9 cellular contexts compared by ENCODE assay signal in genomic region chr9:3758816-3759576, GRCh38.
A peak's percentile ranks its signal among the peaks of the same experiment; 100 is the strongest.
DNase-seq lines count a peak whose midpoint lies in the region; ATAC-seq and TF ChIP-seq lines count a peak whose summit lies in the region.
"Had no signal": no experiment of that assay in that cellular context is flagged by ENCODE, and none has a peak within 500 bp of the region (broad histone marks: within the 10 kb centered on the region; RNA-seq: fewer than 3 reads in every experiment).

No MANE protein-coding gene starts in this region.

- H3K36me3 ChIP-seq in DND-41 (ENCODE audit: insufficient read depth, low read length) (no peaks in the 10 kb centered on the region), PC-3 (ENCODE audit: low read depth, low read length) (no peaks in the 10 kb centered on the region), colonic mucosa (no peaks in the 10 kb centered on the region), lower lobe of right lung (no peaks in the 10 kb centered on the region), spleen (no peaks in the 10 kb centered on the region)
- H3K36me3 ChIP-seq: left lung had no signal

- no peak for TF ChIP-seq POLR2A in spleen (IDR thresholded peaks at IDR 0.05)

- H2AFZ ChIP-seq in DND-41 (ENCODE audit: low read depth, low read length) (no peak overlapping the region), PC-3 (ENCODE audit: low read length) (0 out of 2 replicates have a peak overlapping the region, but pooled peaks have one; percentile 78)
- H2AFZ ChIP-seq: parathyroid adenoma had no signal

- no peaks in the 10 kb centered on the region for H3K9me2 ChIP-seq in PC-3 (replicated peaks; ENCODE audit: low read length)

- 13 to 33% (median 23%) methylated on average over 5 of the region's 5 CpGs for WGBS in spleen, 5 donors

- DNase-seq in DND-41 (peak; percentile 9), PC-3 (no peak), fibroblast of peridontal ligament (ENCODE audit: extremely low read depth) (peak; percentile 52), colonic mucosa (no peak), lower lobe of right lung (no peak), spleen (no peak)
- DNase-seq: left lung had no signal

- ATAC-seq in DND-41 (ENCODE audit: insufficient read depth, low read depth), result no peak
- ATAC-seq in GM21529 (IDR thresholded peaks at IDR 0.05; ENCODE audit: unreplicated experiment), result peak; percentile 45
- ATAC-seq in PC-3, result no peak
- ATAC-seq in lower lobe of right lung, result no peak

- TF ChIP-seq CTCF in DND-41 (IDR thresholded peaks at IDR 0.05; ENCODE audit: borderline replicate concordance, extremely low read depth, low read length, poor library complexity, severe bottlenecking) (no peak), PC-3 (conservative IDR thresholded peaks at IDR 0.05; ENCODE audit: low read depth, low read length) (no peak), colonic mucosa (IDR thresholded peaks at IDR 0.05) (no peak), lower lobe of right lung (IDR thresholded peaks at IDR 0.05) (no peak), spleen (IDR thresholded peaks at IDR 0.05 in 8 of 11, conservative IDR thresholded peaks at IDR 0.05 in 3 of 11) (no peak)

- H3K9me3 ChIP-seq in DND-41 (ENCODE audit: insufficient read depth, low read length, severe bottlenecking), result no peaks in the 10 kb centered on the region
- no peaks in the 10 kb centered on the region for H3K9me3 ChIP-seq in PC-3 (ENCODE audit: low read length)
- no peaks in the 10 kb centered on the region for H3K9me3 ChIP-seq in colonic mucosa
- no peaks in the 10 kb centered on the region for H3K9me3 ChIP-seq in lower lobe of right lung
- H3K9me3 ChIP-seq in spleen, result peaks cover 0 to 4% (median 0%) of the 10 kb centered on the region in 8 donors
- H3K9me3 ChIP-seq: left lung had no signal

- H3K79me2 ChIP-seq in DND-41 (ENCODE audit: insufficient read depth, low read length) (no peaks in the 10 kb centered on the region), PC-3 (ENCODE audit: low read length) (no peaks in the 10 kb centered on the region)
- H3K79me2 ChIP-seq: parathyroid adenoma had no signal

- no peaks in the 10 kb centered on the region for H3F3A ChIP-seq in PC-3 (ENCODE audit: low read length, unreplicated experiment)

- H3K27ac ChIP-seq in DND-41 (ENCODE audit: low read length) (no peak overlapping the region), PC-3 (ENCODE audit: low read length) (peak overlapping the region; percentile 11; the same call in 1 of the 2 replicates), colonic mucosa (no peak overlapping the region), lower lobe of right lung (no peak overlapping the region), spleen (peak overlapping the region in 2 of 8 donors; percentile 6 to 33)
- H3K27ac ChIP-seq: left lung, parathyroid adenoma had no signal

- H3K4me3 ChIP-seq in DND-41 (ENCODE audit: low read depth in 1 of 2, low read length in 2 of 2) (no peak overlapping the region), PC-3 (ENCODE audit: low read length) (0 out of 2 replicates have a peak overlapping the region, but pooled peaks have one; percentile 28), colonic mucosa (no peak overlapping the region), lower lobe of right lung (no peak overlapping the region), spleen (no peak overlapping the region)
- H3K4me3 ChIP-seq: left lung had no signal

- H3K9ac ChIP-seq in DND-41 (ENCODE audit: low read depth, low read length), result no peak overlapping the region
- peak overlapping the region; percentile 49; the same call in 1 of the 2 replicates for H3K9ac ChIP-seq in PC-3 (ENCODE audit: low read length)
- H3K9ac ChIP-seq in colonic mucosa (ENCODE audit: low read depth in 2 of 2, low read length in 2 of 2), result no peak overlapping the region
- H3K9ac ChIP-seq: parathyroid adenoma had no signal

- CTCF ChIA-PET in PC-3 (lab: Charles Lee), result no interaction called here

- POLR2A ChIA-PET in PC-3 (lab: Charles Lee; ENCODE audit: unreplicated experiment), result no interaction called here

- H4K20me1 ChIP-seq in DND-41 (ENCODE audit: insufficient read depth, low read length) (no peaks in the 10 kb centered on the region), PC-3 (ENCODE audit: low read length) (no peaks in the 10 kb centered on the region)

- H3K4me1 ChIP-seq in DND-41 (ENCODE audit: insufficient read depth, low read length), result peaks cover 10% of the 10 kb centered on the region; the same call in 1 of the 2 replicates
- H3K4me1 ChIP-seq in PC-3 (ENCODE audit: insufficient read depth, low read length), result peaks cover 19% of the 10 kb centered on the region
- H3K4me1 ChIP-seq in colonic mucosa, result no peaks in the 10 kb centered on the region
- peaks cover 18% of the 10 kb centered on the region for H3K4me1 ChIP-seq in lower lobe of right lung
- H3K4me1 ChIP-seq in spleen, result peaks cover 0 to 15% (median 2%) of the 10 kb centered on the region in 6 donors
- H3K4me1 ChIP-seq: parathyroid adenoma had no signal

- intact Hi-C loops in PC-3 (cut with micrococcal nuclease), result no loop called here
- intact Hi-C loops in colonic mucosa (cut with DNase I), result no loop called here
- intact Hi-C loops in lower lobe of right lung (cut with DNase I), result no loop called here
- intact Hi-C loops in spleen (cut with DNase I; ENCODE audit: low total_unique reads), result no loop called here

- BruUV-seq in PC-3 (replicated peaks; lab: Mats Ljungman, UMichigan), result no TSS peak

- no peaks in the 10 kb centered on the region for H3K27me3 ChIP-seq in DND-41 (ENCODE audit: insufficient read depth, low read length, poor library complexity)
- H3K27me3 ChIP-seq in PC-3 (ENCODE audit: low read length), result no peaks in the 10 kb centered on the region
- H3K27me3 ChIP-seq in colonic mucosa, result no peaks in the 10 kb centered on the region
- no peaks in the 10 kb centered on the region for H3K27me3 ChIP-seq in lower lobe of right lung (ENCODE audit: low read depth)
- H3K27me3 ChIP-seq in spleen (replicated peaks in 1 of 7), result no peaks in the 10 kb centered on the region
- H3K27me3 ChIP-seq: left lung had no signal

- H3K4me2 ChIP-seq in DND-41 (ENCODE audit: insufficient read depth, low read length) (no peak overlapping the region), PC-3 (ENCODE audit: low read length) (peak overlapping the region; percentile 79)

Comparison
In these comparisons a context has a peak if more than half of its experiments do, and no peak if none do; other contexts are left out.
1. DNase-seq: peak in DND-41 (single experiment) and fibroblast of peridontal ligament (single experiment); none in PC-3 (single experiment), colonic mucosa (single experiment), lower lobe of right lung (single experiment) and spleen (single experiment).